Comparison of ENCODE assay signal across 8 cellular contexts in genomic region chr9:112793213-112793810, GRCh38. TPM values are rescaled to one million over a fixed set of nuclear protein-coding genes. Genes with fewer than 3 reads are reported as not detected.
DNase-seq lines count a peak whose midpoint lies in the region; ATAC-seq, FAIRE-seq and TF ChIP-seq lines count a peak whose summit lies in the region.

No MANE protein-coding gene starts in this region.

- TF ChIP-seq CTCF in A549 (IDR thresholded peaks at IDR 0.05): peak; percentile 52
- TF ChIP-seq CTCF in GM13976 (IDR thresholded peaks at IDR 0.05; ENCODE audit: borderline replicate concordance, control extremely low read depth, extremely low read depth, insufficient read depth, missing control alignments): peak; percentile 89
- peak; percentile 94 for TF ChIP-seq CTCF in OCI-LY7 (conservative IDR thresholded peaks at IDR 0.05; ENCODE audit: low read length)
- TF ChIP-seq CTCF in neutrophil (IDR thresholded peaks at IDR 0.05): peak; percentile 51
- peak; percentile 47 to 60 (median 55) for TF ChIP-seq CTCF in tibial nerve (IDR thresholded peaks at IDR 0.05)

- TF ChIP-seq POLR2A in A549 (IDR thresholded peaks at IDR 0.05; ENCODE audit: low read length) (no peak), tibial nerve (IDR thresholded peaks at IDR 0.05) (no peak)

- no peaks in the 10 kb centered on the region for H3K9me3 ChIP-seq in A549
- H3K9me3 ChIP-seq in OCI-LY7 (ENCODE audit: low read length): no peaks in the 10 kb centered on the region
- H3K9me3 ChIP-seq in neutrophil: no peaks in the 10 kb centered on the region
- H3K9me3 ChIP-seq in tibial nerve: no peaks in the 10 kb centered on the region

- CTCF ChIA-PET in A549 (lab: Yijun Ruan, JAX) (interaction anchor here (0.6 to 1.4 kb wide), 6 partner anchors 14 to 184 kb away, joined by 3 to 4 read pairs (median 3); no protein-coding TSS in a partner anchor), OCI-LY7 (lab: Charles Lee; ENCODE audit: unreplicated experiment) (interaction anchor here (0.5 to 0.6 kb wide), 2 partner anchors 127 to 766 kb away, joined by 3 read pairs; no protein-coding TSS in a partner anchor)

- in situ Hi-C loops in GM13976 (cut with MboI; ENCODE audit: low sequenced_read_pairs, unreplicated experiment): no loop called here

- peak; percentile 62 to 69 for TF ChIP-seq RAD21 in A549 (conservative IDR thresholded peaks at IDR 0.05 in 1 of 2, IDR thresholded peaks at IDR 0.05 in 1 of 2)

- BruUV-seq in OCI-LY7 (replicated peaks; lab: Mats Ljungman, UMichigan): no TSS peak

- H3K9me2 ChIP-seq in OCI-LY7 (ENCODE audit: insufficient read depth, low read length): no peaks in the 10 kb centered on the region

- intact Hi-C loops in OCI-LY7 (cut with micrococcal nuclease; ENCODE audit: unreplicated experiment): loop anchor here (1.0 to 10.0 kb wide), 4 partner anchors 76 to 699 kb away; no protein-coding TSS in a partner anchor

- no peak for TF ChIP-seq EP300 in A549 (IDR thresholded peaks at IDR 0.05)
- TF ChIP-seq EP300 in tibial nerve (IDR thresholded peaks at IDR 0.05): no peak

- POLR2A ChIA-PET in A549 (lab: Yijun Ruan, JAX): interaction anchor here (0.7 kb wide), 1 partner anchor 350 kb away, joined by 3 read pairs; no protein-coding TSS in a partner anchor
- POLR2A ChIA-PET in OCI-LY7 (lab: Charles Lee): interaction anchor here (0.6 to 1.1 kb wide), 5 partner anchors 47 to 644 kb away, joined by 3 to 7 read pairs (median 4); no protein-coding TSS in a partner anchor

- H3K36me3 ChIP-seq in OCI-LY7 (ENCODE audit: insufficient read depth, low read length): no peaks in the 10 kb centered on the region
- no peaks in the 10 kb centered on the region for H3K36me3 ChIP-seq in neutrophil
- no peaks in the 10 kb centered on the region for H3K36me3 ChIP-seq in tibial nerve

- H2AFZ ChIP-seq in OCI-LY7 (ENCODE audit: low read length): no peak overlapping the region

- H3K27ac ChIP-seq in A549 (no peak overlapping the region), OCI-LY7 (ENCODE audit: low read depth, low read length, poor library complexity, severe bottlenecking) (no peak overlapping the region), neutrophil (no peak overlapping the region), tibial nerve (no peak overlapping the region)

- peaks cover 6% of the 10 kb centered on the region; the same call in 1 of the 2 replicates for H4K20me1 ChIP-seq in OCI-LY7 (ENCODE audit: insufficient read depth, low read length)

- H3K4me2 ChIP-seq in A549: no peak overlapping the region
- no peak overlapping the region for H3K4me2 ChIP-seq in OCI-LY7 (ENCODE audit: low read length)

- H3K27me3 ChIP-seq in neutrophil: no peaks in the 10 kb centered on the region
- no peaks in the 10 kb centered on the region for H3K27me3 ChIP-seq in tibial nerve

- no peaks in the 10 kb centered on the region for H3K4me1 ChIP-seq in A549
- peaks cover 4% of the 10 kb centered on the region for H3K4me1 ChIP-seq in OCI-LY7 (ENCODE audit: insufficient read depth, low read length, poor library complexity, severe bottlenecking)
- H3K4me1 ChIP-seq in neutrophil (ENCODE audit: control insufficient read depth in 1 of 2, insufficient read depth in 1 of 2, low read depth in 1 of 2, low read length in 1 of 2): peaks cover 0 to 1% of the 10 kb centered on the region in 2 experiments
- H3K4me1 ChIP-seq in tibial nerve: peaks cover 0 to 27% (median 2%) of the 10 kb centered on the region in 4 donors

- no peak for FAIRE-seq in A549 (lab: Jason Lieb, UNC)

- H3K4me3 ChIP-seq in A549 (no peak overlapping the region), OCI-LY7 (ENCODE audit: low read depth, low read length, poor library complexity, severe bottlenecking) (no peak overlapping the region), neutrophil (ENCODE audit: low read depth in 1 of 2, low read length in 1 of 2) (no peak overlapping the region), tibial nerve (no peak overlapping the region)

- DNase-seq in A549 (ENCODE audit: low read depth in 1 of 2, low spot score in 1 of 2) (peak; percentile 48 to 69), GM13976 (ENCODE audit: low spot score) (peak; percentile 71), OCI-LY7 (ENCODE audit: low spot score) (peak; percentile 80), activated T-cell treated with anti-CD3 and anti-CD28 coated beads for 24 hours (ENCODE audit: low read depth) (peak; percentile 75), fibroblast of gingiva (ENCODE audit: low read depth) (peak; percentile 44), tibial nerve (ENCODE audit: low spot score in 2 of 2) (peak; percentile 17 to 40)

- 49% methylated on average over 5 of the region's 5 CpGs for WGBS in A549 (ENCODE audit: missing lambda C conversion rate)
- WGBS in tibial nerve, 2 donors: 68 to 71% methylated on average over 5 of the region's 5 CpGs

- ATAC-seq in A549 (peak; percentile 77 to 98), HG03354 (IDR thresholded peaks at IDR 0.05; ENCODE audit: poor library complexity, severe bottlenecking, unreplicated experiment) (peak; percentile 79)

- H3K79me2 ChIP-seq in OCI-LY7 (ENCODE audit: insufficient read depth, low read depth, low read length): 0 out of 2 replicates have a peak, but pooled peaks cover 4% of the 10 kb centered on the region

TF ChIP-seq in A549, 52 proteins besides CTCF, POLR2A, EP300 and RAD21:
- TF ChIP-seq EHF (CRISPR knock-in tag; IDR thresholded peaks at IDR 0.05) (no peak), JUNB (IDR thresholded peaks at IDR 0.05) (no peak), SREBF2 (IDR thresholded peaks at IDR 0.05) (no peak), SMC3 (IDR thresholded peaks at IDR 0.05) (peak; percentile 49; the same call in 2 of the 3 replicates), BCL3 (IDR thresholded peaks at IDR 0.05) (no peak)
- TF ChIP-seq, protein P1, sequence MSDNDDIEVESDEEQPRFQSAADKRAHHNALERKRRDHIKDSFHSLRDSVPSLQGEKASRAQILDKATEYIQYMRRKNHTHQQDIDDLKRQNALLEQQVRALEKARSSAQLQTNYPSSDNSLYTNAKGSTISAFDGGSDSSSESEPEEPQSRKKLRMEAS (IDR thresholded peaks at IDR 0.05): no peak

RNA-seq across cellular contexts. Expression of gene SNX30, which starts 42.8 kb away (rescaled TPM):
- polyA plus RNA-seq in A549 (2011; rRNA removed) (3.1 and 4.1 TPM in 2 replicates), A549 (2017; fragmentation: RNase III; extraction: RNeasy Plus Mini Kit Qiagen cat#74134 plus additional on column Dnase treatment) (3.5 to 3.8 TPM (median 3.6 TPM) in 3 replicates)
- 1.2 TPM in 2 replicates for polyA plus RNA-seq in A549 (2012; cell fraction: cytosol; rRNA removed)
- polyA plus RNA-seq in A549 (2012; cell fraction: nucleus; rRNA removed): 1.00 and 1.8 TPM in 2 replicates
- 4.4 and 4.6 TPM in 2 replicates for polyA minus RNA-seq in A549 (2011; rRNA and poly(A)+ RNA removed)
- 14.2 and 19.8 TPM in 2 replicates for total RNA-seq in OCI-LY7 (2014; rRNA removed; shearing (Covaris generic))
- total RNA-seq in OCI-LY7 (2022) (13.5 and 17.1 TPM in 2 replicates), tibial nerve (10 to 100 TPM; 14.9 to 25.3 (median 17.0) TPM)

Comparison
In these comparisons a context has a peak if more than half of its experiments do, and no peak if none do; other contexts are left out.
1. DNase-seq: peak in every context shown above with its lines; median percentile 80 in OCI-LY7; 75 in activated T-cell treated with anti-CD3 and anti-CD28 coated beads for 24 hours; 71 in GM13976; 58 in A549; 44 in fibroblast of gingiva; 28 in tibial nerve.